Comparison of ENCODE assay signal across 8 cellular contexts in genomic region chr6:43093361-43094289, GRCh38. TPM values are rescaled to one million over a fixed set of nuclear protein-coding genes. Genes with fewer than 3 reads are reported as not detected.
DNase-seq lines count a peak whose midpoint lies in the region; ATAC-seq lines count a peak whose summit lies in the region.

No MANE protein-coding gene starts in this region.

- no peaks in the 10 kb centered on the region for H3K9me3 Mint-ChIP-seq in activated naive CD8-positive, alpha-beta T cell (ENCODE audit: low read depth)
- no peaks in the 10 kb centered on the region for H3K9me3 Mint-ChIP-seq in activated naive CD8-positive, alpha-beta T cell treated with anti-CD3 and anti-CD28 coated beads, Interleukin-2, amount 50 U/mL, for 24 hours

- peaks cover 13% of the 10 kb centered on the region for H3K4me1 Mint-ChIP-seq in activated naive CD8-positive, alpha-beta T cell (ENCODE audit: low read depth)
- H3K4me1 Mint-ChIP-seq in activated naive CD8-positive, alpha-beta T cell treated with anti-CD3 and anti-CD28 coated beads, Interleukin-2, amount 50 U/mL, for 24 hours, result peaks cover 14% of the 10 kb centered on the region

- H3K4me1 ChIP-seq in mesodermal cell (ENCODE audit: control insufficient read depth, insufficient read depth, low read length, poor library complexity, severe bottlenecking), result peaks cover 71% of the 10 kb centered on the region

- ATAC-seq in activated naive CD8-positive, alpha-beta T cell treated with anti-CD3 and anti-CD28 coated beads, Interleukin-2, amount 50 U/mL, for 24 hours, result no peak
- ATAC-seq in GM19455 (IDR thresholded peaks at IDR 0.05; ENCODE audit: unreplicated experiment), result no peak

- H3K9me3 ChIP-seq in mesodermal cell (ENCODE audit: control insufficient read depth, low read length), result no peaks in the 10 kb centered on the region

- 80 to 97% methylated on average over 6 to 7 of the region's 9 CpGs for WGBS in mesodermal cell (ENCODE audit: insufficient coverage in 2 of 2), 2 experiments

- no peak overlapping the region for H3K27ac Mint-ChIP-seq in activated naive CD8-positive, alpha-beta T cell
- no peak overlapping the region for H3K27ac Mint-ChIP-seq in activated naive CD8-positive, alpha-beta T cell treated with anti-CD3 and anti-CD28 coated beads, Interleukin-2, amount 50 U/mL, for 24 hours

- H3K36me3 ChIP-seq in mesodermal cell (ENCODE audit: control insufficient read depth, insufficient read depth, low read length), result no peaks in the 10 kb centered on the region

- peak overlapping the region; percentile 35 for H3K4me3 Mint-ChIP-seq in activated naive CD8-positive, alpha-beta T cell
- H3K4me3 Mint-ChIP-seq in activated naive CD8-positive, alpha-beta T cell treated with anti-CD3 and anti-CD28 coated beads, Interleukin-2, amount 50 U/mL, for 24 hours, result no peak overlapping the region

- no peaks in the 10 kb centered on the region for H3K36me3 Mint-ChIP-seq in activated naive CD8-positive, alpha-beta T cell
- H3K36me3 Mint-ChIP-seq in activated naive CD8-positive, alpha-beta T cell treated with anti-CD3 and anti-CD28 coated beads, Interleukin-2, amount 50 U/mL, for 24 hours (ENCODE audit: low read depth), result no peaks in the 10 kb centered on the region

- no peak for DNase-seq in activated naive CD8-positive, alpha-beta T cell treated with anti-CD3 and anti-CD28 coated beads, Interleukin-2, amount 50 U/mL, for 24 hours
- DNase-seq in dermis blood vessel endothelial cell (peak; percentile 45), SIG-M5 treated with dmso at 0.1 percent for 504 hours (lab: John Stamatoyannopoulos, UW; ENCODE audit: unreplicated experiment) (no peak), caudate nucleus (lab: John Stamatoyannopoulos, UW) (no peak)
- no peak for DNase-seq in activated effector memory CD4-positive, alpha-beta T cell treated with anti-CD3 and anti-CD28 coated beads, Interleukin-2, amount 50 U/mL, for 16 hours

- H3K27ac ChIP-seq in mesodermal cell (ENCODE audit: low read depth, low read length, severe bottlenecking) (peak overlapping the region; percentile 33), caudate nucleus (ENCODE audit: low read depth, low read length) (no peak overlapping the region)

- no peaks in the 10 kb centered on the region for H3K27me3 Mint-ChIP-seq in activated naive CD8-positive, alpha-beta T cell
- H3K27me3 Mint-ChIP-seq in activated naive CD8-positive, alpha-beta T cell treated with anti-CD3 and anti-CD28 coated beads, Interleukin-2, amount 50 U/mL, for 24 hours, result no peaks in the 10 kb centered on the region

- H3K4me3 ChIP-seq in mesodermal cell (ENCODE audit: extremely low read depth, insufficient read depth, low read length, poor library complexity, severe bottlenecking), result no peak overlapping the region

RNA-seq across cellular contexts. Expression of gene PTK7, which starts 17.5 kb away (rescaled TPM):
- total RNA-seq in dermis blood vessel endothelial cell, result 23.0 and 29.9 TPM in 2 replicates
- 160 TPM for polyA plus RNA-seq in mesodermal cell (2013, experiment 1 of 2)
- polyA plus RNA-seq in mesodermal cell (2013, experiment 2 of 2), result 129 TPM

RNA-seq across cellular contexts. Expression of gene KLC4, which starts 34.2 kb away (rescaled TPM):
- 17.3 and 19.9 TPM in 2 replicates for total RNA-seq in dermis blood vessel endothelial cell
- 36.5 TPM for polyA plus RNA-seq in mesodermal cell (2013, experiment 1 of 2)
- polyA plus RNA-seq in mesodermal cell (2013, experiment 2 of 2), result 34.1 TPM

RNA-seq across cellular contexts. Expression of gene MRPL2, which starts 34.4 kb away (rescaled TPM):
- 18.5 and 19.4 TPM in 2 replicates for total RNA-seq in dermis blood vessel endothelial cell
- 65.2 TPM for polyA plus RNA-seq in mesodermal cell (2013, experiment 1 of 2)
- 60.8 TPM for polyA plus RNA-seq in mesodermal cell (2013, experiment 2 of 2)

RNA-seq across cellular contexts. Expression of gene CUL7, which starts 40.0 kb away (rescaled TPM):
- total RNA-seq in dermis blood vessel endothelial cell, result 38.9 and 39.5 TPM in 2 replicates
- polyA plus RNA-seq in mesodermal cell (2013, experiment 1 of 2), result 46.0 TPM
- polyA plus RNA-seq in mesodermal cell (2013, experiment 2 of 2), result 39.7 TPM
